Comparison of ENCODE assay signal across 10 cellular contexts in the genomic region with DNA sequence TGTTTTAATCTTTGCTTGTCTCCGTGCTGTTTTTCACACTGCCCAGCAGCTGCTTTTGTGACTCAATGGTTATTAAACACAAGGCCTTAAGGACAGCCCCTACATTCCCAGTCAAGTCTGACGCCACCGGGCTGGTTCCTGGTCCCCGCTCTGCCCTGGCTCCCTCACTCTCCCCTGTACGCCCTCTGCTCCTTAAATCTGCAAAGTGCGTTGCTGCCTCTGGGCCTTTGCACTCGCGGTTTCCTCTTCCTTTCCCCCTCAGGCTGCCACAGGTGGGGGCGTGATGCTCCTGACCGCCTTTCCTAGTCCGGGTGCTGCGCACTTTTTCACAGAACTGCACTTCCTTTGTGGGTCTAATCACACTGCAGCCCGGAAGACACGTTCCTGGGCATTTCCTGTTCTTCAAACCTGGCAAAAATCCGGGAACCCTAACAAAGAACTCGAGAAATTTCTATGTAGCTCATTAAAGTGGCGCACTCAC. TPM values are rescaled to one million over a fixed set of nuclear protein-coding genes. Genes with fewer than 3 reads are reported as not detected.
DNase-seq lines count a peak whose midpoint lies in the region; ATAC-seq, FAIRE-seq and TF ChIP-seq lines count a peak whose summit lies in the region.
"Had no signal": no experiment of that assay in that cellular context is flagged by ENCODE, and none has a peak within 500 bp of the region (broad histone marks: within the 10 kb centered on the region; RNA-seq: fewer than 3 reads in every experiment).

No MANE protein-coding gene starts in this region.

- no peaks in the 10 kb centered on the region for H3K27me3 Mint-ChIP-seq in activated naive CD8-positive, alpha-beta T cell treated with anti-CD3 and anti-CD28 coated beads, Interleukin-2, amount 50 U/mL, for 24 hours

- no peak for TF ChIP-seq RAD21 in HepG2 (CRISPR knock-in tag; IDR thresholded peaks at IDR 0.05)

- no peak overlapping the region for H3K9ac ChIP-seq in HepG2 (ENCODE audit: insufficient read depth, low read depth, low read length)

- peaks cover 77% of the 10 kb centered on the region for H3K4me1 Mint-ChIP-seq in activated naive CD8-positive, alpha-beta T cell treated with anti-CD3 and anti-CD28 coated beads, Interleukin-2, amount 50 U/mL, for 24 hours
- H3K4me1 Mint-ChIP-seq: neural crest cell had no signal

- H3K9me3 ChIP-seq in HepG2 (ENCODE audit: low read length) (no peaks in the 10 kb centered on the region), thymus (ENCODE audit: control insufficient read depth) (peaks cover 2% of the 10 kb centered on the region)

- TF ChIP-seq EP300 in HepG2 (IDR thresholded peaks at IDR 0.05; ENCODE audit: low read depth in 2 of 2, low read length in 2 of 2) (no peak), HepG2 (CRISPR knock-in tag; IDR thresholded peaks at IDR 0.05; ENCODE audit: borderline replicate concordance) (no peak)

- FAIRE-seq in HepG2 (lab: Jason Lieb, UNC): no peak
- FAIRE-seq: colon had no signal

- POLR2A ChIA-PET in HepG2 (lab: Yijun Ruan, JAX): interaction anchor here (0.8 kb wide), 1 partner anchor 41 kb away, joined by 3 read pairs; no protein-coding TSS in a partner anchor

- CTCF ChIA-PET in HepG2 (lab: Yijun Ruan, JAX; ENCODE audit: low intra/inter-chr PET ratio, low total read pairs): no interaction called here

- no peak overlapping the region for H3K4me2 ChIP-seq in HepG2 (ENCODE audit: low read depth, low read length)

- TSS peak; percentile 52 for BruUV-seq in HepG2 (replicated peaks; lab: Mats Ljungman, UMichigan)

- peaks cover 14 to 37% of the 10 kb centered on the region in 2 experiments for H3K36me3 ChIP-seq in HepG2 (replicated peaks in 1 of 2; ENCODE audit: control insufficient read depth in 1 of 2, insufficient read depth in 2 of 2, low read length in 2 of 2)
- peaks cover 54% of the 10 kb centered on the region for H3K36me3 ChIP-seq in thymus (ENCODE audit: control insufficient read depth, insufficient read depth)

- peaks cover 42% of the 10 kb centered on the region for H3K36me3 Mint-ChIP-seq in activated naive CD8-positive, alpha-beta T cell treated with anti-CD3 and anti-CD28 coated beads, Interleukin-2, amount 50 U/mL, for 24 hours (ENCODE audit: low read depth)

- peak overlapping the region; percentile 59 for H3K4me3 Mint-ChIP-seq in activated naive CD8-positive, alpha-beta T cell treated with anti-CD3 and anti-CD28 coated beads, Interleukin-2, amount 50 U/mL, for 24 hours
- H3K4me3 Mint-ChIP-seq: neural crest cell had no signal

- H2AFZ ChIP-seq in HepG2 (ENCODE audit: low read length): no peak overlapping the region

- no peaks in the 10 kb centered on the region for H4K20me1 ChIP-seq in HepG2 (ENCODE audit: insufficient read depth, low read length)

- H3K27ac ChIP-seq in HepG2 (ENCODE audit: extremely low read length, insufficient read depth, low read length) (no peak overlapping the region), thymus (ENCODE audit: low read depth) (peak overlapping the region; percentile 77)

- H3K4me1 ChIP-seq in HepG2 (ENCODE audit: insufficient read depth, low read length) (peaks cover 20% of the 10 kb centered on the region), thymus (ENCODE audit: control insufficient read depth, insufficient read depth, low read length) (peaks cover 7% of the 10 kb centered on the region)

- TF ChIP-seq CTCF in HepG2 (CRISPR knock-in tag; IDR thresholded peaks at IDR 0.05): no peak

- DNase-seq in T-helper 22 cell (ENCODE audit: low read depth) (peak; percentile 53), HepG2 (ENCODE audit: low spot score) (no peak), HUDEP-2 (lab: John Stamatoyannopoulos, UW; ENCODE audit: unreplicated experiment in 76 of 76) (no peak), cerebellar cortex (ENCODE audit: low spot score) (no peak)
- peak; percentile 61 for DNase-seq in activated naive CD8-positive, alpha-beta T cell treated with anti-CD3 and anti-CD28 coated beads, Interleukin-2, amount 50 U/mL, for 24 hours

- intact Hi-C loops in HepG2 (cut with micrococcal nuclease; ENCODE audit: unreplicated experiment): no loop called here

- H3K79me2 ChIP-seq in HepG2 (ENCODE audit: insufficient read depth, low read length): no peaks in the 10 kb centered on the region

- H3K27me3 ChIP-seq in HepG2 (ENCODE audit: control insufficient read depth in 1 of 2, insufficient read depth in 2 of 2, low read length in 2 of 2) (no peaks in the 10 kb centered on the region), thymus (ENCODE audit: control insufficient read depth, insufficient read depth) (no peaks in the 10 kb centered on the region)

- TF ChIP-seq POLR2A in HepG2 (IDR thresholded peaks at IDR 0.05; ENCODE audit: insufficient read depth in 1 of 2, low read depth in 2 of 2, low read length in 2 of 2): no peak

- ATAC-seq in activated naive CD8-positive, alpha-beta T cell treated with anti-CD3 and anti-CD28 coated beads, Interleukin-2, amount 50 U/mL, for 24 hours: peak; percentile 10
- no peak for ATAC-seq in HepG2
- no peak for ATAC-seq in GM21717 (IDR thresholded peaks at IDR 0.05; ENCODE audit: unreplicated experiment)
- ATAC-seq: GM12878 had no signal

- WGBS in HepG2 (ENCODE audit: low lambda C conversion rate): 97% methylated on average over 17 of the region's 17 CpGs
- 47% methylated on average over 17 of the region's 17 CpGs for WGBS in thymus

- no peaks in the 10 kb centered on the region for H3K9me3 Mint-ChIP-seq in activated naive CD8-positive, alpha-beta T cell treated with anti-CD3 and anti-CD28 coated beads, Interleukin-2, amount 50 U/mL, for 24 hours
- H3K9me3 Mint-ChIP-seq: neural crest cell had no signal

- in situ Hi-C loops in HepG2 (cut with HindIII; ENCODE audit: extremely low pct_ligation_motif_present, low pct_unique_long_range_greater_than_20kb): no loop called here

- H3K27ac Mint-ChIP-seq in activated naive CD8-positive, alpha-beta T cell treated with anti-CD3 and anti-CD28 coated beads, Interleukin-2, amount 50 U/mL, for 24 hours: peak overlapping the region; percentile 99

- H3K4me3 ChIP-seq in HepG2 (replicated peaks in 1 of 3; ENCODE audit: insufficient read depth in 1 of 3, low read depth in 2 of 3, low read length in 3 of 3): no peak overlapping the region
- H3K4me3 ChIP-seq in thymus (ENCODE audit: low read length): no peak overlapping the region
- H3K4me3 ChIP-seq: GM12878 had no signal

RNA-seq across cellular contexts. Expression of a gene that starts 25.6 kb away (rescaled TPM):
- 78.0 and 81.4 TPM in 2 replicates for total RNA-seq in HepG2 (2016; rRNA removed; fragmentation: Illumina TruSeq; extraction: Trizol)
- total RNA-seq in HepG2 (2016; cell fraction: cytosol; rRNA removed; fragmentation: Illumina TruSeq; extraction: Trizol; ENCODE audit: low read depth): 40.9 and 41.1 TPM in 2 replicates
- 74.5 and 94.1 TPM in 2 replicates for total RNA-seq in HepG2 (2016; cell fraction: insoluble cytoplasmic fraction; rRNA removed; fragmentation: Illumina TruSeq; extraction: Trizol)
- 33.6 and 34.5 TPM in 2 replicates for total RNA-seq in HepG2 (2016; cell fraction: membrane; rRNA removed; fragmentation: Illumina TruSeq; extraction: Trizol)
- 36.2 and 36.7 TPM in 2 replicates for total RNA-seq in HepG2 (2016; cell fraction: nucleus; rRNA removed; fragmentation: Illumina TruSeq; extraction: Trizol)
- polyA plus RNA-seq in HepG2 (2011; rRNA removed): 54.3 and 58.4 TPM in 2 replicates
- 53.5 and 96.5 TPM in 2 replicates for polyA plus RNA-seq in HepG2 (2011; cell fraction: cytosol; rRNA removed)
- polyA plus RNA-seq in HepG2 (2011; cell fraction: nucleus; rRNA removed): 112 and 135 TPM in 2 replicates
- polyA plus RNA-seq in HepG2 (2012): 35.5 and 41.6 TPM in 2 replicates
- polyA plus RNA-seq in HepG2 (2016; cell fraction: cytosol; fragmentation: Illumina TruSeq; extraction: Trizol; ENCODE audit: low read depth): 38.2 and 39.1 TPM in 2 replicates
- polyA plus RNA-seq in HepG2 (2016; cell fraction: insoluble cytoplasmic fraction; fragmentation: Illumina TruSeq; extraction: Trizol; ENCODE audit: low read depth): 86.7 and 88.4 TPM in 2 replicates
- polyA plus RNA-seq in HepG2 (2016; cell fraction: membrane; fragmentation: Illumina TruSeq; extraction: Trizol; ENCODE audit: low read depth): 28.0 and 28.7 TPM in 2 replicates
- polyA plus RNA-seq in HepG2 (2016; cell fraction: nucleus; fragmentation: Illumina TruSeq; extraction: Trizol; ENCODE audit: insufficient read depth, low read depth): 63.0 and 67.6 TPM in 2 replicates
- polyA minus RNA-seq in HepG2 (2011; rRNA and poly(A)+ RNA removed; ENCODE audit: low replicate concordance): 91.2 and 148 TPM in 2 replicates
- 26.7 and 28.8 TPM in 2 replicates for polyA minus RNA-seq in HepG2 (2011; cell fraction: cytosol; rRNA and poly(A)+ RNA removed)
- polyA minus RNA-seq in HepG2 (2011; cell fraction: nucleus; rRNA and poly(A)+ RNA removed): 18.2 and 20.6 TPM in 2 replicates
- polyA plus RNA-seq in thymus: 156 TPM

RNA-seq across cellular contexts. Expression of a gene that starts 26.4 kb away (rescaled TPM):
- 0.51 and 0.82 TPM in 2 replicates for total RNA-seq in HepG2 (2016; rRNA removed; fragmentation: Illumina TruSeq; extraction: Trizol)
- 1.1 and 1.6 TPM in 2 replicates for total RNA-seq in HepG2 (2016; cell fraction: cytosol; rRNA removed; fragmentation: Illumina TruSeq; extraction: Trizol; ENCODE audit: low read depth)
- total RNA-seq in HepG2 (2016; cell fraction: insoluble cytoplasmic fraction; rRNA removed; fragmentation: Illumina TruSeq; extraction: Trizol): 0.43 and 0.97 TPM in 2 replicates
- 0.56 and 0.79 TPM in 2 replicates for total RNA-seq in HepG2 (2016; cell fraction: membrane; rRNA removed; fragmentation: Illumina TruSeq; extraction: Trizol)
- total RNA-seq in HepG2 (2016; cell fraction: nucleus; rRNA removed; fragmentation: Illumina TruSeq; extraction: Trizol): 0.78 and 1.3 TPM in 2 replicates
- polyA plus RNA-seq in HepG2 (2011; rRNA removed) (0.64 and 0.66 TPM in 2 replicates), thymus (5.5 TPM)
- 0.69 and 0.98 TPM in 2 replicates for polyA plus RNA-seq in HepG2 (2011; cell fraction: cytosol; rRNA removed)
- polyA plus RNA-seq in HepG2 (2011; cell fraction: nucleus; rRNA removed): 1.2 and 1.3 TPM in 2 replicates
- polyA plus RNA-seq in HepG2 (2012): 0.49 and 0.83 TPM in 2 replicates
- 0.18 and 0.40 TPM in 2 replicates for polyA plus RNA-seq in HepG2 (2016; cell fraction: cytosol; fragmentation: Illumina TruSeq; extraction: Trizol; ENCODE audit: low read depth)
- 0.44 and 0.60 TPM in 2 replicates for polyA plus RNA-seq in HepG2 (2016; cell fraction: insoluble cytoplasmic fraction; fragmentation: Illumina TruSeq; extraction: Trizol; ENCODE audit: low read depth)
- polyA plus RNA-seq in HepG2 (2016; cell fraction: membrane; fragmentation: Illumina TruSeq; extraction: Trizol; ENCODE audit: low read depth): 0.39 and 0.42 TPM in 2 replicates
- polyA plus RNA-seq in HepG2 (2016; cell fraction: nucleus; fragmentation: Illumina TruSeq; extraction: Trizol; ENCODE audit: insufficient read depth, low read depth): 0.57 and 2.1 TPM in 2 replicates
- 0.84 and 1.8 TPM in 2 replicates for polyA minus RNA-seq in HepG2 (2011; rRNA and poly(A)+ RNA removed; ENCODE audit: low replicate concordance)
- polyA minus RNA-seq in HepG2 (2011; cell fraction: cytosol; rRNA and poly(A)+ RNA removed): 0.44 and 0.99 TPM in 2 replicates
- 1.4 and 1.7 TPM in 2 replicates for polyA minus RNA-seq in HepG2 (2011; cell fraction: nucleus; rRNA and poly(A)+ RNA removed)

RNA-seq across cellular contexts. Expression of a gene that starts 26.9 kb away (rescaled TPM):
- 1.7 and 10.1 TPM in 2 replicates for total RNA-seq in HepG2 (2016; rRNA removed; fragmentation: Illumina TruSeq; extraction: Trizol)
- 2.9 TPM in 2 replicates for total RNA-seq in HepG2 (2016; cell fraction: cytosol; rRNA removed; fragmentation: Illumina TruSeq; extraction: Trizol; ENCODE audit: low read depth)
- 2.5 and 10.4 TPM in 2 replicates for total RNA-seq in HepG2 (2016; cell fraction: insoluble cytoplasmic fraction; rRNA removed; fragmentation: Illumina TruSeq; extraction: Trizol)
- 3.9 and 4.3 TPM in 2 replicates for total RNA-seq in HepG2 (2016; cell fraction: membrane; rRNA removed; fragmentation: Illumina TruSeq; extraction: Trizol)
- 12.9 and 16.5 TPM in 2 replicates for total RNA-seq in HepG2 (2016; cell fraction: nucleus; rRNA removed; fragmentation: Illumina TruSeq; extraction: Trizol)
- polyA plus RNA-seq in HepG2 (2011; rRNA removed) (3.0 and 3.3 TPM in 2 replicates), thymus (32.7 TPM)
- polyA plus RNA-seq in HepG2 (2011; cell fraction: cytosol; rRNA removed): 0.79 and 1.6 TPM in 2 replicates
- 33.2 and 45.9 TPM in 2 replicates for polyA plus RNA-seq in HepG2 (2011; cell fraction: nucleus; rRNA removed)
- 4.9 and 5.2 TPM in 2 replicates for polyA plus RNA-seq in HepG2 (2012)
- polyA plus RNA-seq in HepG2 (2016; cell fraction: cytosol; fragmentation: Illumina TruSeq; extraction: Trizol; ENCODE audit: low read depth): 4.8 and 4.9 TPM in 2 replicates
- 3.3 and 3.5 TPM in 2 replicates for polyA plus RNA-seq in HepG2 (2016; cell fraction: insoluble cytoplasmic fraction; fragmentation: Illumina TruSeq; extraction: Trizol; ENCODE audit: low read depth)
- polyA plus RNA-seq in HepG2 (2016; cell fraction: membrane; fragmentation: Illumina TruSeq; extraction: Trizol; ENCODE audit: low read depth): 4.3 and 6.1 TPM in 2 replicates
- polyA plus RNA-seq in HepG2 (2016; cell fraction: nucleus; fragmentation: Illumina TruSeq; extraction: Trizol; ENCODE audit: insufficient read depth, low read depth): 61.4 and 74.8 TPM in 2 replicates
- polyA minus RNA-seq in HepG2 (2011; rRNA and poly(A)+ RNA removed; ENCODE audit: low replicate concordance): 0.14 and 0.50 TPM in 2 replicates
- not detected in 2 replicates for polyA minus RNA-seq in HepG2 (2011; cell fraction: cytosol; rRNA and poly(A)+ RNA removed)
- polyA minus RNA-seq in HepG2 (2011; cell fraction: nucleus; rRNA and poly(A)+ RNA removed): 3.1 and 4.0 TPM in 2 replicates

RNA-seq across cellular contexts. Expression of a gene that starts 36.2 kb away (rescaled TPM):
- total RNA-seq in HepG2 (2016; rRNA removed; fragmentation: Illumina TruSeq; extraction: Trizol): 1.5 and 1.6 TPM in 2 replicates
- total RNA-seq in HepG2 (2016; cell fraction: cytosol; rRNA removed; fragmentation: Illumina TruSeq; extraction: Trizol; ENCODE audit: low read depth): 1.2 TPM in 2 replicates
- 1.2 and 1.4 TPM in 2 replicates for total RNA-seq in HepG2 (2016; cell fraction: insoluble cytoplasmic fraction; rRNA removed; fragmentation: Illumina TruSeq; extraction: Trizol)
- 1.8 and 1.9 TPM in 2 replicates for total RNA-seq in HepG2 (2016; cell fraction: membrane; rRNA removed; fragmentation: Illumina TruSeq; extraction: Trizol)
- total RNA-seq in HepG2 (2016; cell fraction: nucleus; rRNA removed; fragmentation: Illumina TruSeq; extraction: Trizol): 2.2 and 3.7 TPM in 2 replicates
- polyA plus RNA-seq in HepG2 (2011; rRNA removed) (0.62 and 0.74 TPM in 2 replicates), thymus (10.2 TPM)
- polyA plus RNA-seq in HepG2 (2011; cell fraction: cytosol; rRNA removed): 0.22 and 0.24 TPM in 2 replicates
- 3.3 and 4.2 TPM in 2 replicates for polyA plus RNA-seq in HepG2 (2011; cell fraction: nucleus; rRNA removed)
- polyA plus RNA-seq in HepG2 (2012): 5.1 and 5.6 TPM in 2 replicates
- polyA plus RNA-seq in HepG2 (2016; cell fraction: cytosol; fragmentation: Illumina TruSeq; extraction: Trizol; ENCODE audit: low read depth): 0.41 and 0.69 TPM in 2 replicates
- 4.8 and 6.1 TPM in 2 replicates for polyA plus RNA-seq in HepG2 (2016; cell fraction: insoluble cytoplasmic fraction; fragmentation: Illumina TruSeq; extraction: Trizol; ENCODE audit: low read depth)
- polyA plus RNA-seq in HepG2 (2016; cell fraction: membrane; fragmentation: Illumina TruSeq; extraction: Trizol; ENCODE audit: low read depth): 0.89 and 1.1 TPM in 2 replicates
- 11.5 and 11.7 TPM in 2 replicates for polyA plus RNA-seq in HepG2 (2016; cell fraction: nucleus; fragmentation: Illumina TruSeq; extraction: Trizol; ENCODE audit: insufficient read depth, low read depth)
- 0.98 and 1.4 TPM in 2 replicates for polyA minus RNA-seq in HepG2 (2011; rRNA and poly(A)+ RNA removed; ENCODE audit: low replicate concordance)
- 1.8 and 2.5 TPM in 2 replicates for polyA minus RNA-seq in HepG2 (2011; cell fraction: cytosol; rRNA and poly(A)+ RNA removed)
- 1.5 and 1.8 TPM in 2 replicates for polyA minus RNA-seq in HepG2 (2011; cell fraction: nucleus; rRNA and poly(A)+ RNA removed)

RNA-seq across cellular contexts. Expression of a gene that starts 42.3 kb away (rescaled TPM):
- 124 and 225 TPM in 2 replicates for total RNA-seq in HepG2 (2016; rRNA removed; fragmentation: Illumina TruSeq; extraction: Trizol)
- 222 and 258 TPM in 2 replicates for total RNA-seq in HepG2 (2016; cell fraction: cytosol; rRNA removed; fragmentation: Illumina TruSeq; extraction: Trizol; ENCODE audit: low read depth)
- total RNA-seq in HepG2 (2016; cell fraction: insoluble cytoplasmic fraction; rRNA removed; fragmentation: Illumina TruSeq; extraction: Trizol): 102 and 228 TPM in 2 replicates
- total RNA-seq in HepG2 (2016; cell fraction: membrane; rRNA removed; fragmentation: Illumina TruSeq; extraction: Trizol): 261 and 289 TPM in 2 replicates
- total RNA-seq in HepG2 (2016; cell fraction: nucleus; rRNA removed; fragmentation: Illumina TruSeq; extraction: Trizol): 141 and 165 TPM in 2 replicates
- 121 and 149 TPM in 2 replicates for polyA plus RNA-seq in HepG2 (2011; rRNA removed)
- 105 and 151 TPM in 2 replicates for polyA plus RNA-seq in HepG2 (2011; cell fraction: cytosol; rRNA removed)
- polyA plus RNA-seq in HepG2 (2011; cell fraction: nucleus; rRNA removed): 256 and 257 TPM in 2 replicates
- 143 and 177 TPM in 2 replicates for polyA plus RNA-seq in HepG2 (2012)
- polyA plus RNA-seq in HepG2 (2016; cell fraction: cytosol; fragmentation: Illumina TruSeq; extraction: Trizol; ENCODE audit: low read depth): 245 and 266 TPM in 2 replicates
- polyA plus RNA-seq in HepG2 (2016; cell fraction: insoluble cytoplasmic fraction; fragmentation: Illumina TruSeq; extraction: Trizol; ENCODE audit: low read depth): 107 and 130 TPM in 2 replicates
- polyA plus RNA-seq in HepG2 (2016; cell fraction: membrane; fragmentation: Illumina TruSeq; extraction: Trizol; ENCODE audit: low read depth): 257 and 263 TPM in 2 replicates
- 289 and 295 TPM in 2 replicates for polyA plus RNA-seq in HepG2 (2016; cell fraction: nucleus; fragmentation: Illumina TruSeq; extraction: Trizol; ENCODE audit: insufficient read depth, low read depth)
- 0.65 and 115 TPM in 2 replicates for polyA minus RNA-seq in HepG2 (2011; rRNA and poly(A)+ RNA removed; ENCODE audit: low replicate concordance)
- polyA minus RNA-seq in HepG2 (2011; cell fraction: cytosol; rRNA and poly(A)+ RNA removed): 72.8 and 82.9 TPM in 2 replicates
- 27.6 and 29.2 TPM in 2 replicates for polyA minus RNA-seq in HepG2 (2011; cell fraction: nucleus; rRNA and poly(A)+ RNA removed)
- 166 TPM for polyA plus RNA-seq in thymus

Comparison
In these comparisons a context has a peak if more than half of its experiments do, and no peak if none do; other contexts are left out.
1. DNase-seq: peak in T-helper 22 cell (single experiment) and activated naive CD8-positive, alpha-beta T cell treated with anti-CD3 and anti-CD28 coated beads, Interleukin-2, amount 50 U/mL, for 24 hours (single experiment); none in HepG2 (single experiment), HUDEP-2 (0 of 76) and cerebellar cortex (single experiment).